ENCODE assay signal across 1 cellular context in the genomic region with DNA sequence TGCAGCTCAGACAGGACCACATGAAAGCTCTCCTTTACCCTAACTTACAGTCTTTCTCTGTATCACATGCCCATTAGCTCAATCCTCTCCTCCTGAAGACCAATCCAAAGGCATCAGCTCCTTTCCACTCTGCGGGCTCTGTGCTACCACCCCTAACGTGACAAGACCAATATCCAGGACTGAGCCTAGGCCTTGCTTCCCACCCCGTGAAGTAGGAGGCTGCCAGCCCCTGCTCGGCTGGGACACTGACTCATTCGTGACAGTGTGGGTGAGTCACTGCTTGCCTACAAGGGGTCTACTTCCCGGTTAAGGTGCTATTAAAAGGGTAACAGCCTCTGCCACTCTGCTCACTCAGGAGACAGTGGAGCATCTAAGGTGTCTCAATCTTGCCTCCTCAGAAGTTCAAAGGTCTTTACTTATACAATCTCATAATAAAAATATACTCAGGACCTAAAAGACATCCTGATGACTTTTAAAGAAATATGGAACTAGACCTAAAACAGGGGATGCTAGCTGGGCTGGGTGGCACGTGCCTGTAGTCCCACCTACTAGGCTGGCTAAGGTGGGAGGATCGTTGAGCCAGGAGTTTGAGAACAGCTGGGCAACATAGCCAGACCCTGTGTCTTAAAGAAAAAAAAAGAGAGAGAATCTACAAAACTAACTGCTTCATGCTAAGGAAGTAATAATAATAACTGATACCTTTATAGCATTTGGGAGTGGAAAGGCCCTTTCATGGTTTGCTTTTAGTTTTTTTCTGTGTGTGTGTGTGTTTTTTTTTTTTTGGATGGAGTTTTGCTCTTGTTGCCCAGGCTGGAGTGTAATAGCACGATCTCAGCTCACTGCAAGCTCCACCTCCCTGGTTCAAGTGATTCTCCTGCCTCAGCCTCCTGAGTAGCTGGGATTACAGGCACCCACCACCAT.
TF ChIP-seq lines count a peak whose summit lies in the region.

No MANE protein-coding gene starts in this region.

TF ChIP-seq in GM12878, 131 proteins besides CTCF, POLR2A, EP300 and RAD21 (continued from another document):
- TF ChIP-seq, protein P1, sequence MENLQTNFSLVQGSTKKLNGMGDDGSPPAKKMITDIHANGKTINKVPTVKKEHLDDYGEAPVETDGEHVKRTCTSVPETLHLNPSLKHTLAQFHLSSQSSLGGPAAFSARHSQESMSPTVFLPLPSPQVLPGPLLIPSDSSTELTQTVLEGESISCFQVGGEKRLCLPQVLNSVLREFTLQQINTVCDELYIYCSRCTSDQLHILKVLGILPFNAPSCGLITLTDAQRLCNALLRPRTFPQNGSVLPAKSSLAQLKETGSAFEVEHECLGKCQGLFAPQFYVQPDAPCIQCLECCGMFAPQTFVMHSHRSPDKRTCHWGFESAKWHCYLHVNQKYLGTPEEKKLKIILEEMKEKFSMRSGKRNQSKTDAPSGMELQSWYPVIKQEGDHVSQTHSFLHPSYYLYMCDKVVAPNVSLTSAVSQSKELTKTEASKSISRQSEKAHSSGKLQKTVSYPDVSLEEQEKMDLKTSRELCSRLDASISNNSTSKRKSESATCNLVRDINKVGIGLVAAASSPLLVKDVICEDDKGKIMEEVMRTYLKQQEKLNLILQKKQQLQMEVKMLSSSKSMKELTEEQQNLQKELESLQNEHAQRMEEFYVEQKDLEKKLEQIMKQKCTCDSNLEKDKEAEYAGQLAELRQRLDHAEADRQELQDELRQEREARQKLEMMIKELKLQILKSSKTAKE (IDR thresholded peaks at IDR 0.05; ENCODE audit: low read depth, poor library complexity, severe bottlenecking), result no peak
- TF ChIP-seq KDM1A (IDR thresholded peaks at IDR 0.05; ENCODE audit: borderline replicate concordance) (no peak), PAX8 (IDR thresholded peaks at IDR 0.05) (no peak)
